In genomic region chr6:126603410-126603809, GRCh38 we compare ENCODE assay signal across 35 cellular contexts.
"Had no signal": no experiment of that assay in that cellular context is flagged by ENCODE, and none has a peak within 500 bp of the region (broad histone marks: within the 10 kb centered on the region; RNA-seq: fewer than 3 reads in every experiment).

No MANE protein-coding gene starts in this region.

- H3K4me1 ChIP-seq: ascending aorta had no signal

- H3K27me3 Mint-ChIP-seq: activated B cell treated with CpG ODN at 0.5 μM for 24 hours; activated CD4-positive, alpha-beta memory T cell treated with anti-CD3 and anti-CD28 coated beads for 36 hours; activated CD4-positive, alpha-beta T cell treated with anti-CD3 and anti-CD28 coated beads, Interleukin-2, amount 10 ng/mL, durations not matched to agents 24 days and 14 days; activated CD8-positive, alpha-beta T cell treated with anti-CD3 and anti-CD28 coated beads for 36 hours; activated naive CD4-positive, alpha-beta T cell treated with anti-CD3 and anti-CD28 coated beads, Interleukin-2, amount 10 ng/mL, durations not matched to agents 7 days and 5 days; activated naive CD4-positive, alpha-beta T cell treated with anti-CD3 and anti-CD28 coated beads, Interleukin-2, amount 50 U/mL, for 24 hours; activated naive CD8-positive, alpha-beta T cell; activated naive CD8-positive, alpha-beta T cell treated with anti-CD3 and anti-CD28 coated beads, Interleukin-2, amount 10 ng/mL, durations not matched to agents 7 days and 5 days; activated naive CD8-positive, alpha-beta T cell treated with anti-CD3 and anti-CD28 coated beads, Interleukin-2, amount 50 U/mL, for 24 hours; brain; central memory CD8-positive, alpha-beta T cell had no signal

- H3K36me3 ChIP-seq: ascending aorta, cardiac muscle cell had no signal

- H3K4me3 Mint-ChIP-seq: activated B cell treated with CpG ODN at 0.5 μM for 24 hours; activated CD4-positive, alpha-beta memory T cell treated with anti-CD3 and anti-CD28 coated beads for 36 hours; activated CD4-positive, alpha-beta T cell treated with anti-CD3 and anti-CD28 coated beads, Interleukin-2, amount 10 ng/mL, durations not matched to agents 24 days and 14 days; activated CD8-positive, alpha-beta T cell treated with anti-CD3 and anti-CD28 coated beads for 36 hours; activated naive CD4-positive, alpha-beta T cell treated with anti-CD3 and anti-CD28 coated beads, Interleukin-2, amount 10 ng/mL, durations not matched to agents 7 days and 5 days; activated naive CD4-positive, alpha-beta T cell treated with anti-CD3 and anti-CD28 coated beads, Interleukin-2, amount 50 U/mL, for 24 hours; activated naive CD8-positive, alpha-beta T cell; activated naive CD8-positive, alpha-beta T cell treated with anti-CD3 and anti-CD28 coated beads, Interleukin-2, amount 10 ng/mL, durations not matched to agents 7 days and 5 days; activated naive CD8-positive, alpha-beta T cell treated with anti-CD3 and anti-CD28 coated beads, Interleukin-2, amount 50 U/mL, for 24 hours; brain; central memory CD8-positive, alpha-beta T cell; T-helper 1 cell treated with Interleukin-12 subunit alpha and Interleukin-12 subunit beta and Interleukin-4 antibody, amounts not matched to agents 30 μg/mL and 1 μg/mL, for 36 hours; T-helper 2 cell treated with Interferon-gamma antibody and Interleukin-4, amounts not matched to agents 5 μg/mL and 100 μg/mL, for 36 hours had no signal

- H3K27ac Mint-ChIP-seq: activated B cell treated with CpG ODN at 0.5 μM for 24 hours; activated CD4-positive, alpha-beta memory T cell treated with anti-CD3 and anti-CD28 coated beads for 36 hours; activated CD4-positive, alpha-beta T cell treated with anti-CD3 and anti-CD28 coated beads, Interleukin-2, amount 10 ng/mL, durations not matched to agents 24 days and 14 days; activated CD8-positive, alpha-beta T cell treated with anti-CD3 and anti-CD28 coated beads for 36 hours; activated naive CD4-positive, alpha-beta T cell treated with anti-CD3 and anti-CD28 coated beads, Interleukin-2, amount 10 ng/mL, durations not matched to agents 7 days and 5 days; activated naive CD4-positive, alpha-beta T cell treated with anti-CD3 and anti-CD28 coated beads, Interleukin-2, amount 50 U/mL, for 24 hours; activated naive CD8-positive, alpha-beta T cell; activated naive CD8-positive, alpha-beta T cell treated with anti-CD3 and anti-CD28 coated beads, Interleukin-2, amount 10 ng/mL, durations not matched to agents 7 days and 5 days; activated naive CD8-positive, alpha-beta T cell treated with anti-CD3 and anti-CD28 coated beads, Interleukin-2, amount 50 U/mL, for 24 hours; activated T-helper 2 cell treated with anti-CD3 and anti-CD28 coated beads, Interferon-gamma antibody, Interleukin-2, Interleukin-4, amounts not matched to agents 10 μg/mL and 5 μg/mL and 100 μg/mL, durations not matched to agents 14 hours and 24 hours and 36 hours; brain; T-helper 1 cell treated with Interleukin-12 subunit alpha and Interleukin-12 subunit beta and Interleukin-4 antibody, amounts not matched to agents 30 μg/mL and 1 μg/mL, for 36 hours; T-helper 2 cell treated with Interferon-gamma antibody and Interleukin-4, amounts not matched to agents 5 μg/mL and 100 μg/mL, for 36 hours had no signal

- H3K4me1 Mint-ChIP-seq: activated B cell treated with CpG ODN at 0.5 μM for 24 hours; activated CD4-positive, alpha-beta T cell treated with anti-CD3 and anti-CD28 coated beads, Interleukin-2, amount 10 ng/mL, durations not matched to agents 24 days and 14 days; activated naive CD4-positive, alpha-beta T cell treated with anti-CD3 and anti-CD28 coated beads, Interleukin-2, amount 10 ng/mL, durations not matched to agents 7 days and 5 days; activated naive CD4-positive, alpha-beta T cell treated with anti-CD3 and anti-CD28 coated beads, Interleukin-2, amount 50 U/mL, for 24 hours; activated naive CD8-positive, alpha-beta T cell treated with anti-CD3 and anti-CD28 coated beads, Interleukin-2, amount 10 ng/mL, durations not matched to agents 7 days and 5 days; activated naive CD8-positive, alpha-beta T cell treated with anti-CD3 and anti-CD28 coated beads, Interleukin-2, amount 50 U/mL, for 24 hours; brain; central memory CD8-positive, alpha-beta T cell had no signal

- H3K9me3 Mint-ChIP-seq: activated B cell treated with CpG ODN at 0.5 μM for 24 hours; activated CD4-positive, alpha-beta memory T cell treated with anti-CD3 and anti-CD28 coated beads for 36 hours; activated CD4-positive, alpha-beta T cell treated with anti-CD3 and anti-CD28 coated beads, Interleukin-2, amount 10 ng/mL, durations not matched to agents 24 days and 14 days; activated naive CD4-positive, alpha-beta T cell treated with anti-CD3 and anti-CD28 coated beads, Interleukin-2, amount 10 ng/mL, durations not matched to agents 7 days and 5 days; activated T-helper 2 cell treated with anti-CD3 and anti-CD28 coated beads, Interferon-gamma antibody, Interleukin-2, Interleukin-4, amounts not matched to agents 10 μg/mL and 5 μg/mL and 100 μg/mL, durations not matched to agents 14 hours and 24 hours and 36 hours; T-helper 1 cell treated with Interleukin-12 subunit alpha and Interleukin-12 subunit beta and Interleukin-4 antibody, amounts not matched to agents 30 μg/mL and 1 μg/mL, for 36 hours; T-helper 2 cell treated with Interferon-gamma antibody and Interleukin-4, amounts not matched to agents 5 μg/mL and 100 μg/mL, for 36 hours had no signal

- H3K4me3 ChIP-seq: ascending aorta, cardiac muscle cell had no signal

- H3K27ac ChIP-seq: ascending aorta, cardiac muscle cell, VCaP had no signal

- H3K9me3 ChIP-seq: ascending aorta had no signal

- H3K36me3 Mint-ChIP-seq: activated CD4-positive, alpha-beta memory T cell treated with anti-CD3 and anti-CD28 coated beads for 36 hours; activated naive CD4-positive, alpha-beta T cell treated with anti-CD3 and anti-CD28 coated beads, Interleukin-2, amount 10 ng/mL, durations not matched to agents 7 days and 5 days; activated naive CD4-positive, alpha-beta T cell treated with anti-CD3 and anti-CD28 coated beads, Interleukin-2, amount 50 U/mL, for 24 hours; activated naive CD8-positive, alpha-beta T cell; activated naive CD8-positive, alpha-beta T cell treated with anti-CD3 and anti-CD28 coated beads, Interleukin-2, amount 10 ng/mL, durations not matched to agents 7 days and 5 days; brain had no signal

- DNase-seq: activated B cell treated with CpG ODN at 0.5 μM for 24 hours; activated CD4-positive, alpha-beta memory T cell treated with anti-CD3 and anti-CD28 coated beads for 36 hours; activated CD4-positive, alpha-beta T cell treated with anti-CD3 and anti-CD28 coated beads for 4 hours; activated CD4-positive, alpha-beta T cell treated with anti-CD3 and anti-CD28 coated beads, Interleukin-2, amount 10 ng/mL, durations not matched to agents 24 days and 14 days; activated CD4-positive, alpha-beta T cell treated with anti-CD3 and anti-CD28 coated beads, Interleukin-2, amount 50 U/mL, for 1 hour; activated CD4-positive, alpha-beta T cell treated with anti-CD3 and anti-CD28 coated beads, Interleukin-2, amount 50 U/mL, for 4 hours; activated CD4-positive, CD25-positive, alpha-beta regulatory T cell treated with anti-CD3 and anti-CD28 coated beads, Interleukin-2, amount 50 U/mL, for 72 hours; activated CD8-positive, alpha-beta memory T cell treated with anti-CD3 and anti-CD28 coated beads, Interleukin-2, amount 50 U/mL, for 4 hours; activated CD8-positive, alpha-beta T cell treated with anti-CD3 and anti-CD28 coated beads for 36 hours; activated effector memory CD4-positive, alpha-beta T cell treated with Interleukin-2 at 50 U/mL for 16 hours; activated gamma-delta T cell; activated naive CD4-positive, alpha-beta T cell treated with anti-CD3 and anti-CD28 coated beads, Interleukin-2, amount 10 ng/mL, durations not matched to agents 7 days and 5 days; activated naive CD4-positive, alpha-beta T cell treated with Interleukin-2 at 50 U/mL for 16 hours; activated naive CD8-positive, alpha-beta T cell treated with anti-CD3 and anti-CD28 coated beads, Interleukin-2, amount 10 ng/mL, durations not matched to agents 7 days and 5 days; activated naive CD8-positive, alpha-beta T cell treated with anti-CD3 and anti-CD28 coated beads, Interleukin-2, amount 50 U/mL, for 24 hours; activated T-cell treated with anti-CD3 and anti-CD28 coated beads for 4 hours; activated T-cell treated with anti-CD3 and anti-CD28 coated beads, Interleukin-2, amount 50 U/mL, for 1 hour; activated T-cell treated with anti-CD3 and anti-CD28 coated beads, Interleukin-2, amount 50 U/mL, for 48 hours; amygdala; anterior cingulate cortex; caudate nucleus; cerebellar nuclear complex; T-helper 1 cell; T-helper 2 cell; T-helper 9 cell had no signal

- H3K27me3 ChIP-seq: ascending aorta, cardiac muscle cell had no signal
